ENCODE assay signal across 9 cellular contexts in genomic region chrX:110852180-110852579, GRCh38. TPM values are rescaled to one million over a fixed set of nuclear protein-coding genes. Genes with fewer than 3 reads are reported as not detected.
DNase-seq lines count a peak whose midpoint lies in the region; ATAC-seq and TF ChIP-seq lines count a peak whose summit lies in the region.
"Had no signal": no experiment of that assay in that cellular context is flagged by ENCODE, and none has a peak within 500 bp of the region (broad histone marks: within the 10 kb centered on the region; RNA-seq: fewer than 3 reads in every experiment).

No MANE protein-coding gene starts in this region.

- peak; percentile 84 for TF ChIP-seq CTCF in chondrocyte (IDR thresholded peaks at IDR 0.05)
- TF ChIP-seq CTCF in retinal pigment epithelial cell (conservative IDR thresholded peaks at IDR 0.05; ENCODE audit: low read depth, low read length), result peak; percentile 67

- peaks cover 32% of the 10 kb centered on the region for H3K27me3 Mint-ChIP-seq in chondrocyte (ENCODE audit: low read depth)

- ATAC-seq in GM21576 (IDR thresholded peaks at IDR 0.05; ENCODE audit: unreplicated experiment) (no peak), GM18520 (IDR thresholded peaks at IDR 0.05; ENCODE audit: unreplicated experiment) (no peak)
- ATAC-seq: activated T-cell treated with anti-CD3 and anti-CD28 coated beads, Interleukin-2, amount 50 U/mL, for 72 hours had no signal

- H3K27ac Mint-ChIP-seq in chondrocyte (ENCODE audit: unreplicated experiment), result no peak overlapping the region
- H3K27ac Mint-ChIP-seq: activated T-cell treated with anti-CD3 and anti-CD28 coated beads, Interleukin-2, amount 50 U/mL, for 72 hours had no signal

- no peaks in the 10 kb centered on the region for H3K9me3 Mint-ChIP-seq in chondrocyte (ENCODE audit: low read depth)
- H3K9me3 Mint-ChIP-seq: activated T-cell treated with anti-CD3 and anti-CD28 coated beads, Interleukin-2, amount 50 U/mL, for 72 hours had no signal

- H3K4me3 ChIP-seq in retinal pigment epithelial cell (ENCODE audit: low read length), result no peak overlapping the region

- H3K36me3 Mint-ChIP-seq in chondrocyte (ENCODE audit: low read depth), result no peaks in the 10 kb centered on the region

- no peak overlapping the region for H3K4me3 Mint-ChIP-seq in chondrocyte (ENCODE audit: unreplicated experiment)
- H3K4me3 Mint-ChIP-seq: activated T-cell treated with anti-CD3 and anti-CD28 coated beads, Interleukin-2, amount 50 U/mL, for 72 hours had no signal

- no peaks in the 10 kb centered on the region for H3K4me1 Mint-ChIP-seq in chondrocyte (ENCODE audit: low read depth)

- DNase-seq in activated CD4-positive, alpha-beta T cell treated with anti-CD3 and anti-CD28 coated beads for 48 hours, result peak; percentile 2
- no peak for DNase-seq in activated CD4-positive, alpha-beta T cell treated with anti-CD3 and anti-CD28 coated beads, Interleukin-2, amount 50 U/mL, for 48 hours
- DNase-seq in Kasumi-1 (lab: John Stamatoyannopoulos, UW) (peak; percentile 1 to 9), chondrocyte (ENCODE audit: low spot score) (no peak), retinal pigment epithelial cell (ENCODE audit: low read depth) (no peak), HT-29 (ENCODE audit: low spot score) (no peak)

RNA-seq across cellular contexts. Expression of gene CHRDL1, which starts 56.6 kb away (rescaled TPM):
- 0.51 to 1.2 TPM (median 1.2 TPM) in 3 replicates for total RNA-seq in chondrocyte
- total RNA-seq in HT-29 (2014; rRNA removed; shearing (Covaris generic)), result not detected in 2 replicates
- total RNA-seq: activated T-cell treated with anti-CD3 and anti-CD28 coated beads, Interleukin-2, amount 50 U/mL, for 72 hours had no signal

Comparison
In these comparisons a context has a peak if more than half of its experiments do, and no peak if none do; other contexts are left out.
1. DNase-seq: peak in activated CD4-positive, alpha-beta T cell treated with anti-CD3 and anti-CD28 coated beads for 48 hours (single experiment) and Kasumi-1 (2 of 2); none in activated CD4-positive, alpha-beta T cell treated with anti-CD3 and anti-CD28 coated beads, Interleukin-2, amount 50 U/mL, for 48 hours (0 of 2), chondrocyte (single experiment), retinal pigment epithelial cell (single experiment) and HT-29 (single experiment).